In the genomic region with DNA sequence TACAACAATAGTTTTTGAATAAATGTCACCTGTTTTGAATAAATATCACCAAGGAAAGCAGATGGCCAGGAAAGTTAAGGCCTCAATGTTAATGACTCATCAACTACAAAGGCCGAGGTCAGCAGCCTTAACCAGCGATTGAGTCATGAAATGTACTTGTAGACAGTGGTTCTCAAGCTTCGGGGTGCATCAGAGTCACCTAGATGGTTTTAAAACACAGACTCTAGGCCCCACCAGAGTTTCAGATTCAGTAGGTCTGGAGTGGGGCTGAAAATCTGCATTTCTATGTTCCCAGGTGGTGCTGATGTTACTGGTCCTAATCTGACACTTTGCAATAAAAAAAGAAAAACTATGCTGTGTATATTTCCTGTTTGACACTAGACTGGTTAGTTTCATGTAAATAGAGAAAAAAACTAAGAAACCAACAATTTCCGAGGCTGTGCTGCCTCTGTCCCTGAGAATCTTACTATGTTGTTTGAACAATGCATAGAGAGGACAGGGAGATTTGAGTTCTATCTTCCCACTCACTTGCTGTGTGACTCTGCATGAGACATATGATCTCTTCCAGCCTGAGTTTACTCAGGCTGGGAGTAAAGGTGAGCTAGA, we compare ENCODE assay signal across 1 cellular context.
TF ChIP-seq lines count a peak whose summit lies in the region.

No MANE protein-coding gene starts in this region.

TF ChIP-seq in K562, 482 proteins besides CTCF, POLR2A, EP300 and RAD21 (continued from another document and continues in another):
- TF ChIP-seq VEZF1 (CRISPR knock-in tag; IDR thresholded peaks at IDR 0.05): peak; percentile 40; the same call in 1 of the 2 replicates
- TF ChIP-seq EP400 (IDR thresholded peaks at IDR 0.05): peak; percentile 49
- TF ChIP-seq HDAC6 (IDR thresholded peaks at IDR 0.05; ENCODE audit: low read depth, low read length): no peak
- TF ChIP-seq TCFL5 (CRISPR knock-in tag; conservative IDR thresholded peaks at IDR 0.05): no peak
- no peak; the same call in 1 of the 2 replicates for TF ChIP-seq MBD2 (IDR thresholded peaks at IDR 0.05; ENCODE audit: borderline replicate concordance, low read depth)
- no peak for TF ChIP-seq ZNF668 (CRISPR knock-in tag; IDR thresholded peaks at IDR 0.05)
- no peak for TF ChIP-seq E2F1 (CRISPR knock-in tag; IDR thresholded peaks at IDR 0.05)
- TF ChIP-seq TOE1 (IDR thresholded peaks at IDR 0.05; ENCODE audit: borderline replicate concordance): peak; percentile 41; the same call in 1 of the 2 replicates
- TF ChIP-seq TOE1 (CRISPR knock-in tag; IDR thresholded peaks at IDR 0.05; ENCODE audit: borderline replicate concordance, low read depth): no peak
- TF ChIP-seq, protein P1, sequence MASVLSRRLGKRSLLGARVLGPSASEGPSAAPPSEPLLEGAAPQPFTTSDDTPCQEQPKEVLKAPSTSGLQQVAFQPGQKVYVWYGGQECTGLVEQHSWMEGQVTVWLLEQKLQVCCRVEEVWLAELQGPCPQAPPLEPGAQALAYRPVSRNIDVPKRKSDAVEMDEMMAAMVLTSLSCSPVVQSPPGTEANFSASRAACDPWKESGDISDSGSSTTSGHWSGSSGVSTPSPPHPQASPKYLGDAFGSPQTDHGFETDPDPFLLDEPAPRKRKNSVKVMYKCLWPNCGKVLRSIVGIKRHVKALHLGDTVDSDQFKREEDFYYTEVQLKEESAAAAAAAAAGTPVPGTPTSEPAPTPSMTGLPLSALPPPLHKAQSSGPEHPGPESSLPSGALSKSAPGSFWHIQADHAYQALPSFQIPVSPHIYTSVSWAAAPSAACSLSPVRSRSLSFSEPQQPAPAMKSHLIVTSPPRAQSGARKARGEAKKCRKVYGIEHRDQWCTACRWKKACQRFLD (CRISPR knock-in tag; IDR thresholded peaks at IDR 0.05): no peak
- TF ChIP-seq MTA2 (IDR thresholded peaks at IDR 0.05; ENCODE audit: low read depth): peak; percentile 72
- TF ChIP-seq, protein P2, sequence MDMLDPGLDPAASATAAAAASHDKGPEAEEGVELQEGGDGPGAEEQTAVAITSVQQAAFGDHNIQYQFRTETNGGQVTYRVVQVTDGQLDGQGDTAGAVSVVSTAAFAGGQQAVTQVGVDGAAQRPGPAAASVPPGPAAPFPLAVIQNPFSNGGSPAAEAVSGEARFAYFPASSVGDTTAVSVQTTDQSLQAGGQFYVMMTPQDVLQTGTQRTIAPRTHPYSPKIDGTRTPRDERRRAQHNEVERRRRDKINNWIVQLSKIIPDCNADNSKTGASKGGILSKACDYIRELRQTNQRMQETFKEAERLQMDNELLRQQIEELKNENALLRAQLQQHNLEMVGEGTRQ (CRISPR knock-in tag; IDR thresholded peaks at IDR 0.05): no peak
- TF ChIP-seq NELFE (IDR thresholded peaks at IDR 0.05; ENCODE audit: insufficient read depth, insufficient read length): no peak
- TF ChIP-seq COPS2 (conservative IDR thresholded peaks at IDR 0.05): no peak
- TF ChIP-seq MAFF (IDR thresholded peaks at IDR 0.05; ENCODE audit: low read length): peak; percentile 68
- TF ChIP-seq NFIC (IDR thresholded peaks at IDR 0.05): peak; percentile 58; the same call in 1 of the 2 replicates
- no peak for TF ChIP-seq BRCA1 (IDR thresholded peaks at IDR 0.05)
- TF ChIP-seq BRCA1 (CRISPR knock-in tag; IDR thresholded peaks at IDR 0.05): no peak
- TF ChIP-seq, protein P3, sequence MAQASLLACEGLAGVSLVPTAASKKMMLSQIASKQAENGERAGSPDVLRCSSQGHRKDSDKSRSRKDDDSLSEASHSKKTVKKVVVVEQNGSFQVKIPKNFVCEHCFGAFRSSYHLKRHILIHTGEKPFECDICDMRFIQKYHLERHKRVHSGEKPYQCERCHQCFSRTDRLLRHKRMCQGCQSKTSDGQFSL (CRISPR knock-in tag; IDR thresholded peaks at IDR 0.05): no peak
- TF ChIP-seq, protein P3 (tag; IDR thresholded peaks at IDR 0.05): no peak
- TF ChIP-seq EHMT2 (IDR thresholded peaks at IDR 0.05): peak; percentile 77
- TF ChIP-seq ZNF263 (CRISPR knock-in tag; IDR thresholded peaks at IDR 0.05; ENCODE audit: borderline replicate concordance): no peak
- TF ChIP-seq, protein P4, sequence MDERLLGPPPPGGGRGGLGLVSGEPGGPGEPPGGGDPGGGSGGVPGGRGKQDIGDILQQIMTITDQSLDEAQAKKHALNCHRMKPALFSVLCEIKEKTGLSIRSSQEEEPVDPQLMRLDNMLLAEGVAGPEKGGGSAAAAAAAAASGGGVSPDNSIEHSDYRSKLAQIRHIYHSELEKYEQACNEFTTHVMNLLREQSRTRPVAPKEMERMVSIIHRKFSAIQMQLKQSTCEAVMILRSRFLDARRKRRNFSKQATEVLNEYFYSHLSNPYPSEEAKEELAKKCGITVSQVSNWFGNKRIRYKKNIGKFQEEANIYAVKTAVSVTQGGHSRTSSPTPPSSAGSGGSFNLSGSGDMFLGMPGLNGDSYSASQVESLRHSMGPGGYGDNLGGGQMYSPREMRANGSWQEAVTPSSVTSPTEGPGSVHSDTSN (CRISPR knock-in tag; IDR thresholded peaks at IDR 0.05; ENCODE audit: low read depth): no peak
- TF ChIP-seq, protein P4 (tag; conservative IDR thresholded peaks at IDR 0.05; ENCODE audit: low read depth): 0 out of 2 replicates have a peak, but pooled peaks have one; percentile 18
- TF ChIP-seq AFF1 (IDR thresholded peaks at IDR 0.05; ENCODE audit: low read depth in 1 of 2, partially characterized antibody in 2 of 2): peak in 1 of 2 experiments; percentile 54
- peak; percentile 62; the same call in 1 of the 2 replicates for TF ChIP-seq RNF2 (IDR thresholded peaks at IDR 0.05)
- TF ChIP-seq BACH1 (tag; IDR thresholded peaks at IDR 0.05): peak; percentile 85
- TF ChIP-seq C11orf30 (IDR thresholded peaks at IDR 0.05; ENCODE audit: low read depth): peak; percentile 88
- TF ChIP-seq TCF7L2 (IDR thresholded peaks at IDR 0.05; ENCODE audit: low read depth, low read length): peak; percentile 43; the same call in 1 of the 2 replicates
- TF ChIP-seq ZNF507 (tag; conservative IDR thresholded peaks at IDR 0.05): no peak
- no peak for TF ChIP-seq TBL1XR1 (IDR thresholded peaks at IDR 0.05; ENCODE audit: low read length in 2 of 2)
- TF ChIP-seq ZNF75A (CRISPR knock-in tag; IDR thresholded peaks at IDR 0.05): no peak
- TF ChIP-seq, protein P5, sequence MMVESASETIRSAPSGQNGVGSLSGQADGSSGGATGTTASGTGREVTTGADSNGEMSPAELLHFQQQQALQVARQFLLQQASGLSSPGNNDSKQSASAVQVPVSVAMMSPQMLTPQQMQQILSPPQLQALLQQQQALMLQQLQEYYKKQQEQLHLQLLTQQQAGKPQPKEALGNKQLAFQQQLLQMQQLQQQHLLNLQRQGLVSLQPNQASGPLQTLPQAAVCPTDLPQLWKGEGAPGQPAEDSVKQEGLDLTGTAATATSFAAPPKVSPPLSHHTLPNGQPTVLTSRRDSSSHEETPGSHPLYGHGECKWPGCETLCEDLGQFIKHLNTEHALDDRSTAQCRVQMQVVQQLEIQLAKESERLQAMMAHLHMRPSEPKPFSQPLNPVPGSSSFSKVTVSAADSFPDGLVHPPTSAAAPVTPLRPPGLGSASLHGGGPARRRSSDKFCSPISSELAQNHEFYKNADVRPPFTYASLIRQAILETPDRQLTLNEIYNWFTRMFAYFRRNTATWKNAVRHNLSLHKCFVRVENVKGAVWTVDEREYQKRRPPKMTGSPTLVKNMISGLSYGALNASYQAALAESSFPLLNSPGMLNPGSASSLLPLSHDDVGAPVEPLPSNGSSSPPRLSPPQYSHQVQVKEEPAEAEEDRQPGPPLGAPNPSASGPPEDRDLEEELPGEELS (CRISPR knock-in tag; IDR thresholded peaks at IDR 0.05; ENCODE audit: borderline replicate concordance): no peak
- TF ChIP-seq ZNF445 (CRISPR knock-in tag; IDR thresholded peaks at IDR 0.05; ENCODE audit: low read depth): no peak
- 0 out of 2 replicates have a peak, but pooled peaks have one; percentile 18 for TF ChIP-seq HDAC8 (tag; IDR thresholded peaks at IDR 0.05)
- TF ChIP-seq ATF7 (IDR thresholded peaks at IDR 0.05): peak; percentile 89
- TF ChIP-seq CHD4 (IDR thresholded peaks at IDR 0.05; ENCODE audit: insufficient read depth, insufficient replicate concordance, low read depth, low read length, poor library complexity, severe bottlenecking): peak; percentile 18
- peak; percentile 81 for TF ChIP-seq ZNF592 (IDR thresholded peaks at IDR 0.05)
- peak; percentile 11; the same call in 1 of the 2 replicates for TF ChIP-seq CXXC5 (CRISPR knock-in tag; IDR thresholded peaks at IDR 0.05)
- TF ChIP-seq TCF3 (CRISPR knock-in tag; IDR thresholded peaks at IDR 0.05): peak; percentile 90
